1 cellular context compared by ENCODE assay signal in genomic region chr16:86565644-86566511, GRCh38.
TF ChIP-seq lines count a peak whose summit lies in the region.

No MANE protein-coding gene starts in this region.

TF ChIP-seq in WTC11, 78 proteins besides CTCF, POLR2A, EP300 and RAD21 (continued from another document):
- no peak for TF ChIP-seq AR (CRISPR knock-in tag; IDR thresholded peaks at IDR 0.05)
- TF ChIP-seq JAZF1 (CRISPR knock-in tag; IDR thresholded peaks at IDR 0.05) = no peak
- no peak for TF ChIP-seq JUN (CRISPR knock-in tag; IDR thresholded peaks at IDR 0.05)
- no peak for TF ChIP-seq ERG (CRISPR knock-in tag; IDR thresholded peaks at IDR 0.05)
